Comparison of ENCODE assay signal across 17 cellular contexts in the genomic region with DNA sequence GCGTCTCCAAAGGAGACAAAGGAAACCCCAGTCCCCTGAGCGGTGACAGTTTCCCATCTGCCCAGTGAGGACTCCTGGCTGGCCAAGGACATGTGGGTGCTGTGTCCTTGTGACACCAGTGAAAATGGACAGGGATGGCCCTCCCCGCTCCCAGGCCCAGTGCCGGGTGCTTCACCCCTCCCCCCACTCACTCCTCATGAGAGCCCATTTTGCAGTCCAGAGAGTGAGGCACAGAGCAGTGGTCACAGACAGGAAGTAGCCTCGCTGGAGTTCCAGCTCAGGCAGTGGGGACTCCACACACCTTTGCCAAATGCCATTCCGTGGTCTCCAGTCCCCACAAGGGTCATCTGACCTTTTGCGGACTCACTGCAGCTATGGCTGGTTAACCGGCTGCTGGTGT.
"Had no signal": no experiment of that assay in that cellular context is flagged by ENCODE, and none has a peak within 500 bp of the region (broad histone marks: within the 10 kb centered on the region; RNA-seq: fewer than 3 reads in every experiment).

No MANE protein-coding gene starts in this region.

- H3K9ac ChIP-seq: KMS-11 had no signal

- ATAC-seq: Panc1, Right ventricle myocardium inferior, SK-N-SH treated with all-trans-retinoic acid at 6 μM for 48 hours had no signal

- H3K27me3 ChIP-seq: SJCRH30 had no signal

- DNase-seq: Karpas-422, MM.1S, MV-4-11, NCI-H1694 treated with DMSO at 0.1 percent for 48 hours, NCI-H2227 treated with DMSO at 0.1 percent for 48 hours, NCI-H446, PC-9, SHP77, SIG-M5, SJCRH30 had no signal

- H3K36me3 ChIP-seq: SJCRH30 had no signal

- H3K4me1 ChIP-seq: SJCRH30 had no signal

- FAIRE-seq: RCC 7860 had no signal

- H3K4me2 ChIP-seq: KMS-11, PC-9 had no signal

- H3K27ac ChIP-seq: KMS-11, PC-9, RWPE1, SJCRH30, SK-N-MC had no signal

- H2AFZ ChIP-seq: PC-9 had no signal

- H3K9me3 ChIP-seq: SJCRH30 had no signal

- H3K4me3 ChIP-seq: PC-9, SJCRH30, SK-N-MC had no signal
